ENCODE assay signal across 21 cellular contexts in genomic region chr1:116997011-116997410, GRCh38. TPM values are rescaled to one million over a fixed set of nuclear protein-coding genes. Genes with fewer than 3 reads are reported as not detected.
DNase-seq lines count a peak whose midpoint lies in the region; ATAC-seq and TF ChIP-seq lines count a peak whose summit lies in the region.
"Had no signal": no experiment of that assay in that cellular context is flagged by ENCODE, and none has a peak within 500 bp of the region (broad histone marks: within the 10 kb centered on the region; RNA-seq: fewer than 3 reads in every experiment).

No MANE protein-coding gene starts in this region.

- WGBS in body of pancreas, 2 donors: 58 to 69% methylated on average over 1 of the region's 1 CpG
- 100% methylated on average over 1 of the region's 1 CpG for WGBS in hepatocyte (ENCODE audit: low lambda C conversion rate, missing lambda C conversion rate)

- H3K79me2 ChIP-seq in hepatocyte: no peaks in the 10 kb centered on the region

- H3K36me3 ChIP-seq in body of pancreas (replicated peaks in 1 of 2; ENCODE audit: insufficient read depth in 1 of 2, low read depth in 2 of 2) (no peaks in the 10 kb centered on the region), hepatocyte (replicated peaks; ENCODE audit: insufficient read depth, low read depth) (no peaks in the 10 kb centered on the region), ascending aorta (no peaks in the 10 kb centered on the region)
- H3K36me3 ChIP-seq: thyroid gland had no signal

- ATAC-seq in body of pancreas (peak; percentile 90), GM19035 (IDR thresholded peaks at IDR 0.05; ENCODE audit: unreplicated experiment) (no peak), HG02610 (IDR thresholded peaks at IDR 0.05; ENCODE audit: unreplicated experiment) (no peak)
- ATAC-seq: naive thymus-derived CD4-positive, alpha-beta T cell; T-cell had no signal

- H2AFZ ChIP-seq in hepatocyte: no peak overlapping the region

- no peak for TF ChIP-seq CTCF in body of pancreas (IDR thresholded peaks at IDR 0.05)
- no peak for TF ChIP-seq CTCF in hepatocyte (IDR thresholded peaks at IDR 0.05; ENCODE audit: poor library complexity)
- TF ChIP-seq CTCF in ascending aorta (IDR thresholded peaks at IDR 0.05): no peak

- TF ChIP-seq POLR2A in body of pancreas (IDR thresholded peaks at IDR 0.05): no peak

- no peaks in the 10 kb centered on the region for H4K20me1 ChIP-seq in hepatocyte (ENCODE audit: insufficient read depth, poor library complexity, severe bottlenecking)

- H3K4me3 ChIP-seq in body of pancreas (no peak overlapping the region), hepatocyte (no peak overlapping the region), ascending aorta (no peak overlapping the region)
- H3K4me3 ChIP-seq: esophagus muscularis mucosa, thyroid gland had no signal

- intact Hi-C loops in body of pancreas (cut with DNase I): no loop called here
- intact Hi-C loops in ascending aorta (cut with DNase I): no loop called here

- peak overlapping the region; percentile 56 to 81 (median 70) for H3K27ac ChIP-seq in body of pancreas
- peak overlapping the region; percentile 48 for H3K27ac ChIP-seq in hepatocyte
- H3K27ac ChIP-seq in ascending aorta: no peak overlapping the region
- H3K27ac ChIP-seq: esophagus muscularis mucosa, thyroid gland had no signal

- no peaks in the 10 kb centered on the region for H3K27me3 ChIP-seq in body of pancreas
- no peaks in the 10 kb centered on the region for H3K27me3 ChIP-seq in hepatocyte
- no peaks in the 10 kb centered on the region for H3K27me3 ChIP-seq in ascending aorta
- H3K27me3 ChIP-seq: esophagus muscularis mucosa, thyroid gland had no signal

- no peaks in the 10 kb centered on the region for H3K9me3 ChIP-seq in body of pancreas
- H3K9me3 ChIP-seq in hepatocyte (ENCODE audit: low read depth): no peaks in the 10 kb centered on the region
- no peaks in the 10 kb centered on the region for H3K9me3 ChIP-seq in ascending aorta
- H3K9me3 ChIP-seq: thyroid gland had no signal

- no peaks in the 10 kb centered on the region for H3K9me2 ChIP-seq in hepatocyte (replicated peaks; ENCODE audit: insufficient read depth)

- no peak overlapping the region for H3K4me2 ChIP-seq in hepatocyte

- H3K4me1 ChIP-seq in body of pancreas (peaks cover 5% of the 10 kb centered on the region), hepatocyte (ENCODE audit: insufficient read depth) (no peaks in the 10 kb centered on the region), ascending aorta (no peaks in the 10 kb centered on the region)
- H3K4me1 ChIP-seq: thyroid gland had no signal

- DNase-seq in LHCN-M2 (ENCODE audit: low read depth) (peak; percentile 67), body of pancreas (no peak), hepatocyte (ENCODE audit: low spot score) (no peak), ascending aorta (ENCODE audit: low spot score in 2 of 2) (no peak), epidermal melanocyte (ENCODE audit: insufficient read length, low spot score) (no peak)
- DNase-seq: activated CD4-positive, alpha-beta T cell treated with anti-CD3 and anti-CD28 coated beads, Interleukin-2, amount 10 ng/mL, durations not matched to agents 7 days and 5 days; activated CD8-positive, alpha-beta memory T cell treated with anti-CD3 and anti-CD28 coated beads, Interleukin-2, amount 50 U/mL, for 48 hours; activated gamma-delta T cell treated with Interleukin-2 at 50 U/mL for 16 hours; amygdala; glutamatergic neuron; naive thymus-derived CD4-positive, alpha-beta T cell; NCI-H1105; NCI-H524; SHP77 treated with DMSO at 0.1 percent for 48 hours; stimulated activated CD4-positive, alpha-beta T cell treated with anti-CD3 and anti-CD28 coated beads, Interleukin-2, amount 100 ng/mL, for 24 hours; stimulated activated naive CD4-positive, alpha-beta T cell treated with Interleukin-2 at 50 U/mL for 16 hours; T-cell; thyroid gland had no signal

RNA-seq across cellular contexts. Expression of gene CD101, which starts 4.5 kb away (rescaled TPM):
- total RNA-seq in LHCN-M2 (2014; rRNA removed): 0.40 and 0.83 TPM in 2 replicates
- 0.26 TPM for polyA plus RNA-seq in LHCN-M2 (2012)
- total RNA-seq in body of pancreas: under 1 TPM; 0.26 to 0.33 TPM
- 0.13 and 0.60 TPM in 2 replicates for total RNA-seq in hepatocyte
- polyA plus RNA-seq in hepatocyte: not detected in 2 replicates
- total RNA-seq in ascending aorta: not detected

Comparison
In these comparisons a context has a peak if more than half of its experiments do, and no peak if none do; other contexts are left out.
1. H3K27ac ChIP-seq: peak in body of pancreas (4 of 4) and hepatocyte (single experiment); none in ascending aorta (0 of 2).